In genomic region chr3:191912616-191913204, GRCh38 we compare ENCODE assay signal across 23 cellular contexts.
DNase-seq lines count a peak whose midpoint lies in the region; FAIRE-seq and TF ChIP-seq lines count a peak whose summit lies in the region.
"Had no signal": no experiment of that assay in that cellular context is flagged by ENCODE, and none has a peak within 500 bp of the region (broad histone marks: within the 10 kb centered on the region; RNA-seq: fewer than 3 reads in every experiment).

No MANE protein-coding gene starts in this region.

- no peaks in the 10 kb centered on the region for H3K27me3 ChIP-seq in SU-DHL-6 (ENCODE audit: low read length)
- no peaks in the 10 kb centered on the region for H3K27me3 ChIP-seq in neural progenitor cell
- H3K27me3 ChIP-seq: BLaER1 treated with 17β-estradiol and CSF1 and Interleukin-3, amounts not matched to agents 10 nM and 100 nM had no signal

- TF ChIP-seq POLR2A in H54 (IDR thresholded peaks at IDR 0.05; ENCODE audit: low read depth, low read length): no peak

- TF ChIP-seq CTCF in D721Med (IDR thresholded peaks at IDR 0.05; ENCODE audit: insufficient read depth, missing control alignments) (no peak), SU-DHL-6 (IDR thresholded peaks at IDR 0.05; ENCODE audit: insufficient read depth, low read length, poor library complexity, severe bottlenecking) (no peak), neural progenitor cell (IDR thresholded peaks at IDR 0.05) (no peak), MCF 10A (IDR thresholded peaks at IDR 0.05; ENCODE audit: unreplicated experiment) (no peak)

- peak; percentile 32 for FAIRE-seq in D721Med (lab: Jason Lieb, UNC)
- peak; percentile 58 for FAIRE-seq in H54 (lab: Jason Lieb, UNC)
- FAIRE-seq: G401.6, GM12878, HTR-8/SVneo, K562 had no signal

- H3K27me3 Mint-ChIP-seq in neural progenitor cell (ENCODE audit: insufficient read depth, low read depth) (peaks cover 2% of the 10 kb centered on the region), MCF 10A (ENCODE audit: insufficient read depth, unreplicated experiment) (no peaks in the 10 kb centered on the region)
- H3K27me3 Mint-ChIP-seq: CD4-positive, alpha-beta T cell had no signal

- CTCF ChIA-PET in MCF 10A (lab: Yijun Ruan, JAX): no interaction called here

- H3K36me3 ChIP-seq in SU-DHL-6 (ENCODE audit: low read length): no peaks in the 10 kb centered on the region
- no peaks in the 10 kb centered on the region for H3K36me3 ChIP-seq in neural progenitor cell
- H3K36me3 ChIP-seq: BLaER1 treated with 17β-estradiol and CSF1 and Interleukin-3, amounts not matched to agents 10 nM and 100 nM had no signal

- H3K36me3 Mint-ChIP-seq in neural progenitor cell: peaks cover 3% of the 10 kb centered on the region
- no peaks in the 10 kb centered on the region for H3K36me3 Mint-ChIP-seq in MCF 10A (ENCODE audit: insufficient read depth, unreplicated experiment)

- H4K20me1 ChIP-seq in SU-DHL-6 (ENCODE audit: low read depth, low read length) (no peaks in the 10 kb centered on the region), neural progenitor cell (ENCODE audit: low read depth) (no peaks in the 10 kb centered on the region)
- H4K20me1 ChIP-seq: BLaER1 treated with 17β-estradiol and CSF1 and Interleukin-3, amounts not matched to agents 10 nM and 100 nM had no signal

- DNase-seq in D721Med (ENCODE audit: insufficient read length, low spot score) (no peak), H54 (ENCODE audit: insufficient read length, low spot score) (no peak), neural progenitor cell (ENCODE audit: low spot score) (peak; percentile 53), MCF 10A (ENCODE audit: unreplicated experiment) (no peak), NCI-H1417 (lab: John Stamatoyannopoulos, UW) (no peak), posterior cingulate gyrus (no peak)
- DNase-seq: CD4-positive, alpha-beta T cell; GOT3; Kasumi-1; NCI-H1105 treated with DMSO at 0.1 percent for 48 hours; NCI-H2029; NCI-H446 treated with DMSO at 0.1 percent for 48 hours; NCI-H526; NCI-H82; SHP77; T-helper 1 cell had no signal

- intact Hi-C loops in MCF 10A (cut with micrococcal nuclease) (no loop called here), posterior cingulate gyrus (cut with DNase I) (no loop called here)

- POLR2A ChIA-PET in MCF 10A (lab: Yijun Ruan, JAX): no interaction called here

- H3K9me3 Mint-ChIP-seq in neural progenitor cell: peaks cover 9% of the 10 kb centered on the region
- H3K9me3 Mint-ChIP-seq in MCF 10A (ENCODE audit: unreplicated experiment): peaks cover 7% of the 10 kb centered on the region

- H3K79me2 ChIP-seq in SU-DHL-6 (ENCODE audit: insufficient read depth, low read length) (no peaks in the 10 kb centered on the region), neural progenitor cell (ENCODE audit: low read depth) (no peaks in the 10 kb centered on the region)

- H3K27ac Mint-ChIP-seq in neural progenitor cell: no peak overlapping the region
- H3K27ac Mint-ChIP-seq in MCF 10A (ENCODE audit: low read depth, unreplicated experiment): no peak overlapping the region
- H3K27ac Mint-ChIP-seq: CD4-positive, alpha-beta T cell had no signal

- no peak overlapping the region for H3K4me3 Mint-ChIP-seq in neural progenitor cell
- no peak overlapping the region for H3K4me3 Mint-ChIP-seq in MCF 10A (ENCODE audit: unreplicated experiment)
- H3K4me3 Mint-ChIP-seq: CD4-positive, alpha-beta T cell had no signal

- H3K4me3 ChIP-seq in SU-DHL-6 (ENCODE audit: insufficient read depth, low read length, poor library complexity, severe bottlenecking) (no peak overlapping the region), neural progenitor cell (no peak overlapping the region)
- H3K4me3 ChIP-seq: BLaER1 treated with 17β-estradiol and CSF1 and Interleukin-3, amounts not matched to agents 10 nM and 100 nM; GM12878; K562 had no signal

- H3K4me2 ChIP-seq in SU-DHL-6 (ENCODE audit: low read depth, low read length, poor library complexity, severe bottlenecking) (no peak overlapping the region), neural progenitor cell (peak overlapping the region; percentile 41)

- H3K27ac ChIP-seq in SU-DHL-6 (ENCODE audit: low read depth, low read length) (no peak overlapping the region), neural progenitor cell (no peak overlapping the region)
- H3K27ac ChIP-seq: BLaER1 treated with 17β-estradiol and CSF1 and Interleukin-3, amounts not matched to agents 10 nM and 100 nM; RWPE1 had no signal

- H2AFZ ChIP-seq in SU-DHL-6 (ENCODE audit: low read depth, low read length, severe bottlenecking): peak overlapping the region; percentile 16
- H2AFZ ChIP-seq in neural progenitor cell (replicated peaks): no peak overlapping the region

- no peak overlapping the region for H3K9ac ChIP-seq in SU-DHL-6 (ENCODE audit: low read length)
- H3K9ac ChIP-seq in neural progenitor cell: no peak overlapping the region
- H3K9ac ChIP-seq: BLaER1 treated with 17β-estradiol and CSF1 and Interleukin-3, amounts not matched to agents 10 nM and 100 nM had no signal

- BruUV-seq in MCF 10A (replicated peaks; lab: Mats Ljungman, UMichigan): no TSS peak

- H3K9me2 ChIP-seq in SU-DHL-6 (replicated peaks; ENCODE audit: insufficient read depth, low read length): no peaks in the 10 kb centered on the region

- no peaks in the 10 kb centered on the region for H3K4me1 Mint-ChIP-seq in neural progenitor cell
- H3K4me1 Mint-ChIP-seq in MCF 10A (ENCODE audit: insufficient read depth, unreplicated experiment): no peaks in the 10 kb centered on the region

- H3F3A ChIP-seq in SU-DHL-6 (ENCODE audit: insufficient read depth) (0 out of 2 replicates have a peak, but pooled peaks cover under 1% of the 10 kb centered on the region), neural progenitor cell (ENCODE audit: low read depth) (peaks cover 15% of the 10 kb centered on the region)

- no peaks in the 10 kb centered on the region for H3K9me3 ChIP-seq in SU-DHL-6 (ENCODE audit: insufficient read depth, low read length)
- H3K9me3 ChIP-seq in neural progenitor cell (ENCODE audit: low read depth): no peaks in the 10 kb centered on the region
- H3K9me3 ChIP-seq: BLaER1 treated with 17β-estradiol and CSF1 and Interleukin-3, amounts not matched to agents 10 nM and 100 nM had no signal

- peaks cover 6% of the 10 kb centered on the region for H3K4me1 ChIP-seq in neural progenitor cell
- H3K4me1 ChIP-seq: BLaER1 treated with 17β-estradiol and CSF1 and Interleukin-3, amounts not matched to agents 10 nM and 100 nM had no signal
